Comparison of ENCODE assay signal across 12 cellular contexts in the genomic region with DNA sequence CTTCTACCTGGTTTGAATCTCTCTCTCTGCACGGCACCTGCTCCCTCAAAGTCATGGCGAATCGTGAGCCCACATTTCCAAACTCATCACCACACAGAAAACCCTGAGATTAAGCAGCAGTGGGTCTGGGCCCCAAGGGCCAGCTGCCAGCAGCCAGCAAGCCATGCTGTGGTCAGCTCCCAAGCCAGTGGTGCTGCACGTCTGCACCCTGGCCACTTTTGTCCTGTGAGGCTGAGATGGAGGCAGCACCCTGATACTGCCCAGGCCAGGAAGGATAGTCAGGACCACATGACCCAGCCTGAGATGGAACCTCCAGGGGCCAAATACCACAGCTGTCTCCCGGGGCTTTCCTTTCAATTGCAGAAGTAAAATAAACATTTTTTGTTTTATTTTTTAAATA. TPM values are rescaled to one million over a fixed set of nuclear protein-coding genes. Genes with fewer than 3 reads are reported as not detected.
DNase-seq lines count a peak whose midpoint lies in the region; ATAC-seq, FAIRE-seq and TF ChIP-seq lines count a peak whose summit lies in the region.
"Had no signal": no experiment of that assay in that cellular context is flagged by ENCODE, and none has a peak within 500 bp of the region (broad histone marks: within the 10 kb centered on the region; RNA-seq: fewer than 3 reads in every experiment).

No MANE protein-coding gene starts in this region.

- peaks cover 0 to 2% (median 0%) of the 10 kb centered on the region in 3 experiments for H3K36me3 ChIP-seq in naive thymus-derived CD4-positive, alpha-beta T cell (ENCODE audit: control insufficient read depth in 2 of 3, insufficient read depth in 3 of 3, low read length in 3 of 3)
- no peaks in the 10 kb centered on the region for H3K36me3 ChIP-seq in ovary
- no peaks in the 10 kb centered on the region for H3K36me3 ChIP-seq in gastroesophageal sphincter

- no peaks in the 10 kb centered on the region for H3K27me3 ChIP-seq in naive thymus-derived CD4-positive, alpha-beta T cell (ENCODE audit: control insufficient read depth in 2 of 2, insufficient read depth in 2 of 2, low read length in 2 of 2)
- H3K27me3 ChIP-seq in ovary (no peaks in the 10 kb centered on the region), gastroesophageal sphincter (no peaks in the 10 kb centered on the region)

- POLR2A ChIA-PET in naive thymus-derived CD4-positive, alpha-beta T cell (lab: Charles Lee), result interaction anchor here (0.5 to 2.0 kb wide), 3 partner anchors 15 to 25 kb away, joined by 3 to 4 read pairs (median 3); no protein-coding TSS in a partner anchor

- H3K4me3 Mint-ChIP-seq in CD14-positive monocyte, result peak overlapping the region; percentile 53 to 79
- H3K4me3 Mint-ChIP-seq in activated naive CD8-positive, alpha-beta T cell treated with anti-CD3 and anti-CD28 coated beads for 36 hours, result peak overlapping the region; percentile 90
- peak overlapping the region; percentile 78 to 99 (median 92) for H3K4me3 Mint-ChIP-seq in naive thymus-derived CD4-positive, alpha-beta T cell

- H3K27me3 Mint-ChIP-seq in CD14-positive monocyte (ENCODE audit: low read depth in 3 of 3), result peaks cover 0 to 1% (median 0%) of the 10 kb centered on the region in 3 donors
- no peaks in the 10 kb centered on the region for H3K27me3 Mint-ChIP-seq in activated naive CD8-positive, alpha-beta T cell treated with anti-CD3 and anti-CD28 coated beads for 36 hours
- H3K27me3 Mint-ChIP-seq in naive thymus-derived CD4-positive, alpha-beta T cell, result no peaks in the 10 kb centered on the region
- H3K27me3 Mint-ChIP-seq: brain had no signal

- TF ChIP-seq EP300 in ovary (IDR thresholded peaks at IDR 0.05), result no peak
- TF ChIP-seq EP300 in gastroesophageal sphincter (IDR thresholded peaks at IDR 0.05), result no peak

- H3K9me3 ChIP-seq in naive thymus-derived CD4-positive, alpha-beta T cell (ENCODE audit: control insufficient read depth in 2 of 3, low read length in 3 of 3), result no peaks in the 10 kb centered on the region
- H3K9me3 ChIP-seq in ovary, result no peaks in the 10 kb centered on the region
- no peaks in the 10 kb centered on the region for H3K9me3 ChIP-seq in gastroesophageal sphincter
- H3K9me3 ChIP-seq: Caco-2 had no signal

- TF ChIP-seq POLR2A in GM12892 (IDR thresholded peaks at IDR 0.05; ENCODE audit: low read depth, low read length), result peak; percentile 4; the same call in 1 of the 2 replicates
- no peak for TF ChIP-seq POLR2A in ovary (IDR thresholded peaks at IDR 0.05)
- TF ChIP-seq POLR2A in gastroesophageal sphincter (IDR thresholded peaks at IDR 0.05), result no peak

- peak overlapping the region; percentile 86 for H3K4me3 ChIP-seq in naive thymus-derived CD4-positive, alpha-beta T cell (ENCODE audit: low read length)
- H3K4me3 ChIP-seq in ovary (no peak overlapping the region), gastroesophageal sphincter (no peak overlapping the region)

- CTCF ChIA-PET in naive thymus-derived CD4-positive, alpha-beta T cell (lab: Charles Lee), result interaction anchor here (0.9 to 1.3 kb wide), 2 partner anchors 48 to 56 kb away, joined by 3 to 5 read pairs; no protein-coding TSS in a partner anchor

- peak overlapping the region; percentile 100 for H3K27ac Mint-ChIP-seq in CD14-positive monocyte
- peak overlapping the region; percentile 99 for H3K27ac Mint-ChIP-seq in activated naive CD8-positive, alpha-beta T cell treated with anti-CD3 and anti-CD28 coated beads for 36 hours
- peak overlapping the region; percentile 97 to 100 (median 99) for H3K27ac Mint-ChIP-seq in naive thymus-derived CD4-positive, alpha-beta T cell
- H3K27ac Mint-ChIP-seq: brain had no signal

- H3K4me1 ChIP-seq in naive thymus-derived CD4-positive, alpha-beta T cell (ENCODE audit: control insufficient read depth in 2 of 2, insufficient read depth in 2 of 2, low read length in 2 of 2), result peaks cover 54 to 57% of the 10 kb centered on the region in 2 donors
- H3K4me1 ChIP-seq in ovary (ENCODE audit: insufficient read depth), result peaks cover 8% of the 10 kb centered on the region
- peaks cover 0 to 57% (median 20%) of the 10 kb centered on the region in 3 donors for H3K4me1 ChIP-seq in gastroesophageal sphincter

- H3K4me1 Mint-ChIP-seq in CD14-positive monocyte, result peaks cover 89% of the 10 kb centered on the region
- peaks cover 45% of the 10 kb centered on the region for H3K4me1 Mint-ChIP-seq in activated naive CD8-positive, alpha-beta T cell treated with anti-CD3 and anti-CD28 coated beads for 36 hours
- peaks cover 46 to 91% (median 85%) of the 10 kb centered on the region in 7 donors for H3K4me1 Mint-ChIP-seq in naive thymus-derived CD4-positive, alpha-beta T cell

- H3K9me3 Mint-ChIP-seq in CD14-positive monocyte, result no peaks in the 10 kb centered on the region
- H3K9me3 Mint-ChIP-seq in activated naive CD8-positive, alpha-beta T cell treated with anti-CD3 and anti-CD28 coated beads for 36 hours, result no peaks in the 10 kb centered on the region
- H3K9me3 Mint-ChIP-seq in naive thymus-derived CD4-positive, alpha-beta T cell, result peaks cover 0 to 2% (median 0%) of the 10 kb centered on the region in 11 donors
- H3K9me3 Mint-ChIP-seq: brain had no signal

- no peak for ATAC-seq in naive thymus-derived CD4-positive, alpha-beta T cell
- no peak for ATAC-seq in gastroesophageal sphincter

- TF ChIP-seq CTCF in CD14-positive monocyte (IDR thresholded peaks at IDR 0.05) (no peak), ovary (IDR thresholded peaks at IDR 0.05) (no peak), gastroesophageal sphincter (IDR thresholded peaks at IDR 0.05) (no peak)

- no peak for FAIRE-seq in GM12892 (lab: Jason Lieb, UNC)

- intact Hi-C loops in CD14-positive monocyte (cut with micrococcal nuclease), result loop anchor here in 1 of 2 donors (10.0 kb wide), 1 partner anchor 269 kb away; no protein-coding TSS in a partner anchor
- intact Hi-C loops in naive thymus-derived CD4-positive, alpha-beta T cell (cut with micrococcal nuclease), result loop anchor here (2.0 to 10.0 kb wide), 5 partner anchors 27 to 899 kb away; a partner anchor contains a TSS
- intact Hi-C loops in ovary (cut with DNase I), result no loop called here

- WGBS in ovary, 3 donors, result 79 to 89% (median 81%) methylated on average over 5 of the region's 5 CpGs
- WGBS in gastroesophageal sphincter (ENCODE audit: low coverage in 1 of 2), 2 donors, result 70 to 80% methylated on average over 1 to 4 of the region's 5 CpGs

- H3K27ac ChIP-seq in naive thymus-derived CD4-positive, alpha-beta T cell (ENCODE audit: low read depth, low read length), result peak overlapping the region; percentile 98
- no peak overlapping the region for H3K27ac ChIP-seq in ovary
- peak overlapping the region in 1 of 4 donors; percentile 71 for H3K27ac ChIP-seq in gastroesophageal sphincter

- peaks cover 51 to 79% of the 10 kb centered on the region in 2 donors for H3K36me3 Mint-ChIP-seq in CD14-positive monocyte
- peaks cover 53% of the 10 kb centered on the region for H3K36me3 Mint-ChIP-seq in activated naive CD8-positive, alpha-beta T cell treated with anti-CD3 and anti-CD28 coated beads for 36 hours
- H3K36me3 Mint-ChIP-seq in naive thymus-derived CD4-positive, alpha-beta T cell, result peaks cover 3 to 51% (median 21%) of the 10 kb centered on the region in 5 donors

- DNase-seq in CD14-positive monocyte (ENCODE audit: low spot score) (peak; percentile 73), GM12892 (ENCODE audit: insufficient read length) (no peak), COR-L47 (lab: John Stamatoyannopoulos, UW) (no peak), ovary (no peak)
- no peak for DNase-seq in activated naive CD8-positive, alpha-beta T cell treated with anti-CD3 and anti-CD28 coated beads for 36 hours
- no peak for DNase-seq in naive thymus-derived CD4-positive, alpha-beta T cell
- no peak for DNase-seq in activated CD4-positive, CD25-positive, alpha-beta regulatory T cell (lab: John Stamatoyannopoulos, UW)
- DNase-seq: mesenchymal stem cell, NCI-H2107 had no signal

RNA-seq across cellular contexts. Expression of a gene that starts 7.8 kb away (rescaled TPM):
- 100 to 1,000 TPM; 167 to 214 TPM for polyA plus RNA-seq in CD14-positive monocyte
- 32.8 TPM for polyA plus RNA-seq in GM12892 (2012; ENCODE audit: missing spikeins)
- 10 to 100 TPM; 47.3 to 48.2 TPM for total RNA-seq in activated naive CD8-positive, alpha-beta T cell treated with anti-CD3 and anti-CD28 coated beads for 36 hours
- 10 to 100 TPM; 24.7 to 67.4 (median 27.0) TPM for total RNA-seq in naive thymus-derived CD4-positive, alpha-beta T cell
- polyA plus RNA-seq in naive thymus-derived CD4-positive, alpha-beta T cell, result 10 to 100 TPM; 23.0 to 44.6 TPM
- 10 to 100 TPM in 5 of 7 donors, 1 to 10 TPM in 2; 5.0 to 33.2 (median 19.2) TPM for total RNA-seq in ovary
- polyA plus RNA-seq in ovary, result 10 to 100 TPM in 1 of 2 donors, 1 to 10 TPM in 1; 5.7 to 48.5 TPM
- 10 to 100 TPM; 28.3 to 99.0 (median 69.1) TPM for total RNA-seq in gastroesophageal sphincter

Comparison
In these comparisons a context has a peak if more than half of its experiments do, and no peak if none do; other contexts are left out.
1. intact Hi-C loops: an anchor here in naive thymus-derived CD4-positive, alpha-beta T cell (2.0 to 10.0 kb wide); none called in ovary.